Comparison of ENCODE assay signal across 25 cellular contexts in the genomic region with DNA sequence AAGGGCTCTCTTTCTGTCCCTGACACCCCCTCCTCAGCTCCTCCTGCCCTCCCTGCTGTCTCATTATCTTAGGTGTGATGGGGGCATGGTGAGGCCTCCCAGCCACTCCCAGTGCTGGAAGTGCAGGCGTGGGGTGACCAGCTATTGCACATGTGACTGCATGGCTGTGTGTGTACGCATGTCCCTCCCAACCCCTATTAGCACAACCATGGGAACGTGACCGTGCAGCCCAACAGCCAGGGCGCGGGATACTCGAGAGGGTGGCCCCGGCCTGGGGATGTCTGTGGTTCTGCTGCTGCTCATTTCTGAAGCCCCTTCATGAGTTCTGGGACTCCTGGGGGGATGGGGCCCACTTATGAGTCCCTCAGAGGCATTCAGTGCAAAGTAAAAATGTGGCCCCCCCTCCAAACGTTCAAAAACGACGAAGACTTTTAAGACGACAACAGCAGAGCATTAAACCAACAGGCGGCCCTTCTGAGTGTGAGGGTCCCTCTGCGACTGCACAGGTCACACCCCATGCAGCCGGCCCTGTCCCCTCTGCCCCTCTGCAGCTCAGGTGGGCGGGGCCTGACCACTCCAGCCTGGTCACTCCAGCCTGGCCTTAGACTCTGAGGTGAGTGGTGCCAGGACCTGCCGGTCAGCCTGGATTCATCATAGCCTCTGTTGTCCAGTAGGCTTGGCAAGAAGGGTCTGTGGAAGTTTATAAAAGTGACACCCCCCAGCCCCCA. TPM values are rescaled to one million over a fixed set of nuclear protein-coding genes. Genes with fewer than 3 reads are reported as not detected.
A peak's percentile ranks its signal among the peaks of the same experiment; 100 is the strongest.
DNase-seq lines count a peak whose midpoint lies in the region; ATAC-seq and TF ChIP-seq lines count a peak whose summit lies in the region.
"Had no signal": no experiment of that assay in that cellular context is flagged by ENCODE, and none has a peak within 500 bp of the region (broad histone marks: within the 10 kb centered on the region; RNA-seq: fewer than 3 reads in every experiment).

No MANE protein-coding gene starts in this region.

- TF ChIP-seq POLR2A in heart left ventricle (IDR thresholded peaks at IDR 0.05) (no peak), vagina (IDR thresholded peaks at IDR 0.05) (no peak)

- peaks cover 20% of the 10 kb centered on the region for H3K27me3 Mint-ChIP-seq in type B pancreatic cell
- H3K27me3 Mint-ChIP-seq: natural killer cell treated with Interleukin-12 subunit alpha and Interleukin-12 subunit beta and Interleukin-15 and Interleukin-18, amount 100 ng/mL, for 72 hours had no signal

- H3K27me3 ChIP-seq in heart left ventricle (no peaks in the 10 kb centered on the region), rectal smooth muscle tissue (ENCODE audit: control insufficient read depth, insufficient read depth, low read length) (no peaks in the 10 kb centered on the region), vagina (no peaks in the 10 kb centered on the region)
- H3K27me3 ChIP-seq: thyroid gland had no signal

- 61 to 78% (median 75%) methylated on average over 12 to 17 of the region's 17 CpGs for WGBS in heart left ventricle, 4 donors

- peaks cover 20% of the 10 kb centered on the region for H3K4me1 Mint-ChIP-seq in type B pancreatic cell (ENCODE audit: unreplicated experiment)
- H3K4me1 Mint-ChIP-seq: activated CD4-positive, alpha-beta T cell treated with anti-CD3 and anti-CD28 coated beads, Interleukin-2, amount 10 ng/mL, durations not matched to agents 24 days and 14 days; activated CD8-positive, alpha-beta memory T cell treated with anti-CD3 and anti-CD28 coated beads, Interleukin-2, amount 10 ng/mL, durations not matched to agents 7 days and 5 days had no signal

- intact Hi-C loops in heart left ventricle (cut with DNase I) (loop anchor here in 3 of 10 donors (5.0 kb wide), 2 partner anchors 45 to 50 kb away; a partner anchor contains a TSS), left cardiac atrium (cut with DNase I) (no loop called here), vagina (cut with DNase I) (no loop called here)

- no peak overlapping the region for H3K4me3 ChIP-seq in heart left ventricle
- H3K4me3 ChIP-seq in rectal smooth muscle tissue (ENCODE audit: low read length) = no peak overlapping the region
- no peak overlapping the region for H3K4me3 ChIP-seq in vagina
- H3K4me3 ChIP-seq: MG63, skin epidermis, thyroid gland had no signal

- no peaks in the 10 kb centered on the region for H3K36me3 Mint-ChIP-seq in type B pancreatic cell
- H3K36me3 Mint-ChIP-seq: activated CD8-positive, alpha-beta memory T cell treated with anti-CD3 and anti-CD28 coated beads, Interleukin-2, amount 10 ng/mL, durations not matched to agents 7 days and 5 days; natural killer cell treated with Interleukin-12 subunit alpha and Interleukin-12 subunit beta and Interleukin-15 and Interleukin-18, amount 100 ng/mL, for 72 hours had no signal

- no peak overlapping the region for H3K9ac ChIP-seq in rectal smooth muscle tissue (ENCODE audit: low read length)
- H3K9ac ChIP-seq: SK-N-SH had no signal

- DNase-seq in heart left ventricle = no peak
- no peak for DNase-seq in left cardiac atrium
- no peak for DNase-seq in left lobe of liver (ENCODE audit: low spot score)
- DNase-seq in vagina (ENCODE audit: extremely low spot score in 2 of 2) = no peak
- no peak for DNase-seq in type B pancreatic cell (ENCODE audit: extremely low spot score, unreplicated experiment)
- DNase-seq in GM13976 (ENCODE audit: low spot score) = no peak
- DNase-seq: activated CD4-positive, alpha-beta T cell treated with anti-CD3 and anti-CD28 coated beads, Interleukin-2, amount 10 ng/mL, durations not matched to agents 24 days and 14 days; activated CD8-positive, alpha-beta memory T cell treated with anti-CD3 and anti-CD28 coated beads, Interleukin-2, amount 10 ng/mL, durations not matched to agents 7 days and 5 days; activated naive CD4-positive, alpha-beta T cell treated with anti-CD3 and anti-CD28 coated beads, Interleukin-2, amount 50 U/mL, for 16 hours; Calu3; effector CD4-positive, alpha-beta T cell; erythroblast; MG63; NCI-H1417; NCI-H524 treated with DMSO at 0.1 percent for 48 hours; SK-N-SH; stimulated activated CD4-positive, alpha-beta T cell treated with anti-CD3 and anti-CD28 coated beads, Interleukin-1b, Interleukin-23, amount 100 ng/mL, for 48 hours; T-helper 2 cell; thyroid gland had no signal

- no peak overlapping the region for H3K4me3 Mint-ChIP-seq in type B pancreatic cell
- H3K4me3 Mint-ChIP-seq: activated CD4-positive, alpha-beta T cell treated with anti-CD3 and anti-CD28 coated beads, Interleukin-2, amount 10 ng/mL, durations not matched to agents 24 days and 14 days; activated CD8-positive, alpha-beta memory T cell treated with anti-CD3 and anti-CD28 coated beads, Interleukin-2, amount 10 ng/mL, durations not matched to agents 7 days and 5 days; activated T-helper 1 cell treated with anti-CD3 and anti-CD28 coated beads, Interleukin-12 subunit alpha, Interleukin-12 subunit beta, Interleukin-2, Interleukin-4 antibody, amounts not matched to agents 30 ng/mL and 10 ng/mL and 1 ng/mL, durations not matched to agents 14 hours and 24 hours and 36 hours; IgD-negative memory B cell; natural killer cell treated with Interleukin-12 subunit alpha and Interleukin-12 subunit beta and Interleukin-15 and Interleukin-18, amount 100 ng/mL, for 72 hours had no signal

- TF ChIP-seq CTCF in heart left ventricle (IDR thresholded peaks at IDR 0.05) = no peak
- no peak for TF ChIP-seq CTCF in vagina (IDR thresholded peaks at IDR 0.05)
- TF ChIP-seq CTCF in type B pancreatic cell (conservative IDR thresholded peaks at IDR 0.05) = no peak
- no peak for TF ChIP-seq CTCF in GM13976 (IDR thresholded peaks at IDR 0.05; ENCODE audit: borderline replicate concordance, control extremely low read depth, extremely low read depth, insufficient read depth, missing control alignments)

- no peak for ATAC-seq in heart left ventricle
- ATAC-seq in left cardiac atrium = no peak
- ATAC-seq in left lobe of liver = peak; percentile 42
- no peak for ATAC-seq in HG02678 (IDR thresholded peaks at IDR 0.05; ENCODE audit: unreplicated experiment)
- ATAC-seq: activated CD8-positive, alpha-beta memory T cell treated with anti-CD3 and anti-CD28 coated beads, Interleukin-2, amount 10 ng/mL, durations not matched to agents 7 days and 5 days; natural killer cell treated with Interleukin-12 subunit alpha and Interleukin-12 subunit beta and Interleukin-15 and Interleukin-18, amount 100 ng/mL, for 72 hours had no signal

- peaks cover 0 to 58% (median 26%) of the 10 kb centered on the region in 12 donors for H3K4me1 ChIP-seq in heart left ventricle
- peaks cover 76% of the 10 kb centered on the region for H3K4me1 ChIP-seq in rectal smooth muscle tissue (ENCODE audit: control insufficient read depth, insufficient read depth, low read length)
- peaks cover 19% of the 10 kb centered on the region for H3K4me1 ChIP-seq in vagina

- H3K27ac ChIP-seq in heart left ventricle (peak overlapping the region in 11 of 12 donors; percentile 66 to 96 (median 89)), rectal smooth muscle tissue (ENCODE audit: low read depth, low read length) (peak overlapping the region; percentile 96), vagina (peak overlapping the region; percentile 81)

- no peak overlapping the region for H3K27ac Mint-ChIP-seq in type B pancreatic cell
- H3K27ac Mint-ChIP-seq: activated CD4-positive, alpha-beta T cell treated with anti-CD3 and anti-CD28 coated beads, Interleukin-2, amount 10 ng/mL, durations not matched to agents 24 days and 14 days; activated CD8-positive, alpha-beta memory T cell treated with anti-CD3 and anti-CD28 coated beads, Interleukin-2, amount 10 ng/mL, durations not matched to agents 7 days and 5 days; activated T-helper 1 cell treated with anti-CD3 and anti-CD28 coated beads, Interleukin-12 subunit alpha, Interleukin-12 subunit beta, Interleukin-2, Interleukin-4 antibody, amounts not matched to agents 30 ng/mL and 10 ng/mL and 1 ng/mL, durations not matched to agents 14 hours and 24 hours and 36 hours; IgD-negative memory B cell; natural killer cell treated with Interleukin-12 subunit alpha and Interleukin-12 subunit beta and Interleukin-15 and Interleukin-18, amount 100 ng/mL, for 72 hours had no signal

- no peaks in the 10 kb centered on the region for H3K9me3 Mint-ChIP-seq in type B pancreatic cell
- H3K9me3 Mint-ChIP-seq: IgD-negative memory B cell; natural killer cell treated with Interleukin-12 subunit alpha and Interleukin-12 subunit beta and Interleukin-15 and Interleukin-18, amount 100 ng/mL, for 72 hours had no signal

- in situ Hi-C loops in GM13976 (cut with MboI; ENCODE audit: low sequenced_read_pairs, unreplicated experiment) = no loop called here

- H3K9me3 ChIP-seq in heart left ventricle (peaks cover 0 to 15% (median 1%) of the 10 kb centered on the region in 12 donors), vagina (no peaks in the 10 kb centered on the region)
- H3K9me3 ChIP-seq: SK-N-SH, thyroid gland had no signal

- H3K36me3 ChIP-seq in heart left ventricle (no peaks in the 10 kb centered on the region), rectal smooth muscle tissue (ENCODE audit: control insufficient read depth, insufficient read depth, low read length) (no peaks in the 10 kb centered on the region), vagina (no peaks in the 10 kb centered on the region)
- H3K36me3 ChIP-seq: MG63, thyroid gland had no signal

RNA-seq across cellular contexts. Expression of a gene that starts 51.1 kb away (rescaled TPM):
- 10 to 100 TPM; 45.6 to 97.9 (median 62.3) TPM for total RNA-seq in heart left ventricle
- polyA plus RNA-seq in heart left ventricle = 100 to 1,000 TPM in 1 of 2 donors, 10 to 100 TPM in 1; 68.5 to 112 TPM
- total RNA-seq in left cardiac atrium = 100 to 1,000 TPM in 1 of 2 donors, 10 to 100 TPM in 1; 78.6 to 101 TPM
- total RNA-seq in left lobe of liver = 6.0 TPM
- total RNA-seq in vagina = 24.8 TPM
- 15.2 and 26.5 TPM in 2 replicates for total RNA-seq in type B pancreatic cell (ENCODE audit: low replicate concordance)
